21 cellular contexts compared by ENCODE assay signal in the genomic region with DNA sequence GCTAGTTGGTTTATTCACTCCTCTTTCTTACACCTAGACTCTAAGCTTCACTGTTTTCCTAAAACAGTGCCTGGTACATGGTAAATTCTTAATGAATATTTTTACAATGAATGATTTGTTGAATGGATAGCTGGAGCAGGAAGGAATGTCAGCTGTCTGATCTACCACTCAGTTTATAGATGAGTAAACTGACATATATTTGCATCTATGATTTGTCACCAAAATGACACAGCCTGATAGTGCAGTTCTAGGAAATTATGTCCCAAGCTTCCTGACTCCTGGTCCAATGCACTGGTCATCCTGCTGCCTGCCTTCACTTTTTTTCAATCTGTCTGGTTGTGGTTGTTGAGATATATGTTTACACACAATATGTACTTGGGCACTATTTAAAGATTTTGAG.
A peak's percentile ranks its signal among the peaks of the same experiment; 100 is the strongest.
DNase-seq lines count a peak whose midpoint lies in the region; ATAC-seq and TF ChIP-seq lines count a peak whose summit lies in the region.
"Had no signal": no experiment of that assay in that cellular context is flagged by ENCODE, and none has a peak within 500 bp of the region (broad histone marks: within the 10 kb centered on the region; RNA-seq: fewer than 3 reads in every experiment).

No MANE protein-coding gene starts in this region.

- no peak overlapping the region for H3K27ac Mint-ChIP-seq in type B pancreatic cell
- H3K27ac Mint-ChIP-seq: CD4-positive, alpha-beta T cell; stimulated activated memory B cell treated with anti-CD40 and anti-IgM and Interleukin-4, amounts not matched to agents 10 μg/mL and 1 μg/mL and 100 μg/mL, for 72 hours had no signal

- H3K36me3 ChIP-seq in ACC112 (ENCODE audit: insufficient read depth, low read length): no peaks in the 10 kb centered on the region
- H3K36me3 ChIP-seq in IMR-90 (ENCODE audit: control insufficient read depth, insufficient read depth, low read length): no peaks in the 10 kb centered on the region
- H3K36me3 ChIP-seq in vagina: no peaks in the 10 kb centered on the region
- H3K36me3 ChIP-seq: neutrophil had no signal

- H3K23ac ChIP-seq in IMR-90 (ENCODE audit: low read depth, low read length): no peak overlapping the region

- no peak overlapping the region for H3K4me3 Mint-ChIP-seq in type B pancreatic cell
- H3K4me3 Mint-ChIP-seq: CD4-positive, alpha-beta T cell; stimulated activated memory B cell treated with anti-CD40 and anti-IgM and Interleukin-4, amounts not matched to agents 10 μg/mL and 1 μg/mL and 100 μg/mL, for 72 hours had no signal

- H4K5ac ChIP-seq in IMR-90 (ENCODE audit: low read depth, low read length): no peak overlapping the region

- TF ChIP-seq CTCF in IMR-90 (conservative IDR thresholded peaks at IDR 0.05; ENCODE audit: low read depth, low read length) (no peak), vagina (IDR thresholded peaks at IDR 0.05) (no peak), type B pancreatic cell (conservative IDR thresholded peaks at IDR 0.05) (no peak)

- H3K4me1 Mint-ChIP-seq in type B pancreatic cell (ENCODE audit: unreplicated experiment): peaks cover 8% of the 10 kb centered on the region
- H3K4me1 Mint-ChIP-seq: stimulated activated memory B cell treated with anti-CD40 and anti-IgM and Interleukin-4, amounts not matched to agents 10 μg/mL and 1 μg/mL and 100 μg/mL, for 72 hours had no signal

- H3K4me3 ChIP-seq in ACC112 (ENCODE audit: low read depth, low read length) (no peak overlapping the region), IMR-90 (ENCODE audit: insufficient read depth, low read depth, low read length) (no peak overlapping the region), vagina (no peak overlapping the region)
- H3K4me3 ChIP-seq: mucosa of descending colon had no signal

- no peak overlapping the region for H2AK9ac ChIP-seq in IMR-90 (replicated peaks; ENCODE audit: low read depth, low read length, poor library complexity)

- H3K18ac ChIP-seq in IMR-90 (ENCODE audit: low read depth, low read length): no peak overlapping the region

- H3K9ac ChIP-seq in IMR-90 (ENCODE audit: low read depth, low read length): no peak overlapping the region

- H4K8ac ChIP-seq in IMR-90 (ENCODE audit: low read depth in 2 of 2, low read length in 2 of 2): peak overlapping the region in 1 of 2 experiments; percentile 60; a peak in 2 of 4 replicates

- no peaks in the 10 kb centered on the region for H3K79me1 ChIP-seq in IMR-90 (ENCODE audit: low read depth in 1 of 2, low read length in 2 of 2)

- no peaks in the 10 kb centered on the region for H3K79me2 ChIP-seq in ACC112 (ENCODE audit: control insufficient read depth, insufficient read depth, low read length, unreplicated experiment)

- no peaks in the 10 kb centered on the region for H3K9me3 Mint-ChIP-seq in type B pancreatic cell
- H3K9me3 Mint-ChIP-seq: stimulated activated memory B cell treated with anti-CD40 and anti-IgM and Interleukin-4, amounts not matched to agents 10 μg/mL and 1 μg/mL and 100 μg/mL, for 72 hours had no signal

- H2BK5ac ChIP-seq in IMR-90 (ENCODE audit: low read depth, low read length, poor library complexity, severe bottlenecking): peak overlapping the region; percentile 57

- H3K27me3 Mint-ChIP-seq in type B pancreatic cell: no peaks in the 10 kb centered on the region
- H3K27me3 Mint-ChIP-seq: CD4-positive, alpha-beta T cell; stimulated activated memory B cell treated with anti-CD40 and anti-IgM and Interleukin-4, amounts not matched to agents 10 μg/mL and 1 μg/mL and 100 μg/mL, for 72 hours had no signal

- in situ Hi-C loops in IMR-90 (cut with MboI; ENCODE audit: low sequenced_read_pairs): no loop called here

- peak overlapping the region; percentile 11; the same call in 1 of the 3 replicates for H2BK15ac ChIP-seq in IMR-90 (ENCODE audit: low read depth, low read length)

- intact Hi-C loops in IMR-90 (cut with micrococcal nuclease) (no loop called here), vagina (cut with DNase I) (no loop called here)

- peak; percentile 31; the same call in 1 of the 2 replicates for ATAC-seq in IMR-90 (ENCODE audit: low read depth)
- ATAC-seq: HepG2; left colon; mucosa of descending colon; Right ventricle myocardium inferior; stimulated activated memory B cell treated with anti-CD40 and anti-IgM and Interleukin-4, amounts not matched to agents 10 μg/mL and 1 μg/mL and 100 μg/mL, for 72 hours had no signal

- peak overlapping the region; percentile 63 for H3K4ac ChIP-seq in IMR-90 (ENCODE audit: low read depth, low read length)

- POLR2A ChIA-PET in IMR-90 (lab: Charles Lee; ENCODE audit: unreplicated experiment): no interaction called here

- H3K14ac ChIP-seq in IMR-90 (replicated peaks; ENCODE audit: low read depth, low read length): peak overlapping the region; percentile 2

- dilution Hi-C loops in IMR-90 (cut with HindIII; ENCODE audit: low sequenced_read_pairs, unreplicated experiment): no loop called here

- no peak for TF ChIP-seq POLR2A in IMR-90 (IDR thresholded peaks at IDR 0.05; ENCODE audit: low read depth, low read length)
- TF ChIP-seq POLR2A in vagina (IDR thresholded peaks at IDR 0.05): no peak

- no peaks in the 10 kb centered on the region for H3K9me3 ChIP-seq in IMR-90 (ENCODE audit: control insufficient read depth, insufficient read depth, low read length)
- no peaks in the 10 kb centered on the region for H3K9me3 ChIP-seq in vagina
- H3K9me3 ChIP-seq: mucosa of descending colon, neutrophil had no signal

- H2AFZ ChIP-seq in ACC112 (ENCODE audit: low read length, unreplicated experiment): peak overlapping the region; percentile 25
- no peak overlapping the region for H2AFZ ChIP-seq in IMR-90 (replicated peaks; ENCODE audit: low read length, poor library complexity)

- DNase-seq in IMR-90 (no peak), astrocyte of the hippocampus (ENCODE audit: low read depth, low spot score) (peak; percentile 8), kidney tubule cell (ENCODE audit: low spot score) (peak; percentile 79), SHP77 treated with DMSO at 0.1 percent for 48 hours (lab: John Stamatoyannopoulos, UW) (no peak), NCI-H446 treated with DMSO at 0.1 percent for 48 hours (lab: John Stamatoyannopoulos, UW) (no peak), vagina (ENCODE audit: extremely low spot score in 2 of 2) (no peak), type B pancreatic cell (ENCODE audit: extremely low spot score, unreplicated experiment) (no peak)
- DNase-seq: activated CD4-positive, CD25-positive, alpha-beta regulatory T cell; CD4-positive, alpha-beta T cell; cerebellar nuclear complex; DMS153; effector CD8-positive, alpha-beta T cell; left colon; mucosa of descending colon; NCI-H187; NCI-H510A treated with DMSO at 0.1 percent for 48 hours had no signal

- no peaks in the 10 kb centered on the region for H3K27me3 ChIP-seq in ACC112 (ENCODE audit: insufficient read depth, low read length)
- H3K27me3 ChIP-seq in IMR-90 (ENCODE audit: control insufficient read depth, insufficient read depth, low read length): no peaks in the 10 kb centered on the region
- H3K27me3 ChIP-seq in vagina: no peaks in the 10 kb centered on the region
- H3K27me3 ChIP-seq: neutrophil had no signal

- peak overlapping the region; percentile 63 for H4K91ac ChIP-seq in IMR-90 (ENCODE audit: insufficient read depth, low read depth, low read length)

- CTCF ChIA-PET in IMR-90 (lab: Yijun Ruan, JAX): interaction anchor here (1.1 kb wide), 1 partner anchor 13 kb away, joined by 3 read pairs; no protein-coding TSS in a partner anchor

- peak overlapping the region; percentile 81 for H3K27ac ChIP-seq in ACC112 (ENCODE audit: low read depth, low read length)
- no peak overlapping the region for H3K27ac ChIP-seq in IMR-90 (ENCODE audit: insufficient read depth, low read length)
- no peak overlapping the region for H3K27ac ChIP-seq in vagina
- H3K27ac ChIP-seq: neutrophil had no signal

- peaks cover 45% of the 10 kb centered on the region for H3K4me1 ChIP-seq in ACC112 (ENCODE audit: control insufficient read depth, insufficient read depth, low read length, unreplicated experiment)
- 0 out of 2 replicates have a peak, but pooled peaks cover 1% of the 10 kb centered on the region for H3K4me1 ChIP-seq in IMR-90 (ENCODE audit: control insufficient read depth, insufficient read depth, low read length)
- no peaks in the 10 kb centered on the region for H3K4me1 ChIP-seq in vagina

- peak overlapping the region; percentile 67; the same call in 1 of the 2 replicates for H2BK20ac ChIP-seq in IMR-90 (ENCODE audit: low read depth, low read length)

- H3K36me3 Mint-ChIP-seq in type B pancreatic cell: no peaks in the 10 kb centered on the region
- H3K36me3 Mint-ChIP-seq: stimulated activated memory B cell treated with anti-CD40 and anti-IgM and Interleukin-4, amounts not matched to agents 10 μg/mL and 1 μg/mL and 100 μg/mL, for 72 hours had no signal

- peaks cover 9% of the 10 kb centered on the region; the same call in 1 of the 2 replicates for H3K9me1 ChIP-seq in IMR-90 (ENCODE audit: insufficient read depth, low read length)

- TF ChIP-seq RAD21 in IMR-90 (IDR thresholded peaks at IDR 0.05; ENCODE audit: low read length): no peak

- BruUV-seq in IMR-90 (replicated peaks; lab: Mats Ljungman, UMichigan): no TSS peak

- no peaks in the 10 kb centered on the region for H4K20me1 ChIP-seq in IMR-90 (ENCODE audit: insufficient read depth, low read length)

- H2AK5ac ChIP-seq in IMR-90 (ENCODE audit: low read depth, low read length): no peak overlapping the region

- peak overlapping the region; percentile 45; the same call in 1 of the 2 replicates for H2BK120ac ChIP-seq in IMR-90 (ENCODE audit: low read depth, low read length)

- H3K56ac ChIP-seq in IMR-90 (ENCODE audit: extremely low read depth, insufficient read depth, low read length): no peak overlapping the region

- no peak overlapping the region for H3K4me2 ChIP-seq in IMR-90 (ENCODE audit: low read depth, low read length)

TF ChIP-seq in IMR-90, 13 proteins besides CTCF, POLR2A, EP300 and RAD21:
- no peak for TF ChIP-seq RFX5 (IDR thresholded peaks at IDR 0.05; ENCODE audit: low read depth, low read length)

Comparison
In these comparisons a context has a peak if more than half of its experiments do, and no peak if none do; other contexts are left out.
1. DNase-seq: peak in astrocyte of the hippocampus (single experiment) and kidney tubule cell (single experiment); none in IMR-90 (single experiment), SHP77 treated with DMSO at 0.1 percent for 48 hours (single experiment), NCI-H446 treated with DMSO at 0.1 percent for 48 hours (single experiment), vagina (0 of 2) and type B pancreatic cell (single experiment).